In genomic region chr22:45335021-45335818, GRCh38 we compare ENCODE assay signal across 12 cellular contexts. TPM values are rescaled to one million over a fixed set of nuclear protein-coding genes. Genes with fewer than 3 reads are reported as not detected.
DNase-seq lines count a peak whose midpoint lies in the region; ATAC-seq and TF ChIP-seq lines count a peak whose summit lies in the region.
"Had no signal": no experiment of that assay in that cellular context is flagged by ENCODE, and none has a peak within 500 bp of the region (broad histone marks: within the 10 kb centered on the region; RNA-seq: fewer than 3 reads in every experiment).

No MANE protein-coding gene starts in this region.

- DNase-seq in LNCaP clone FGC (ENCODE audit: low read depth) (peak; percentile 85), brain microvascular endothelial cell (no peak), islet precursor cell (peak; percentile 83), testis (peak; percentile 50), immature natural killer cell (no peak)
- DNase-seq in effector CD8-positive, alpha-beta T cell (lab: John Stamatoyannopoulos, UW) = no peak
- DNase-seq: activated CD4-positive, alpha-beta T cell treated with anti-CD3 and anti-CD28 coated beads, Interleukin-2, amount 10 ng/mL, durations not matched to agents 24 days and 14 days; NCI-H187 treated with DMSO at 0.1 percent for 48 hours; SJCRH30; stimulated activated CD4-positive, alpha-beta T cell treated with anti-CD3 and anti-CD28 coated beads, Interleukin-15, amount 100 ng/mL, for 24 hours; stimulated activated naive CD8-positive, alpha-beta T cell treated with anti-CD3 and anti-CD28 coated beads, Interleukin-15, Interleukin-2, amounts not matched to agents 100 U/mL and 50 U/mL, for 24 hours had no signal

- peaks cover 11 to 14% of the 10 kb centered on the region in 2 donors for H3K4me1 Mint-ChIP-seq in immature natural killer cell
- H3K4me1 Mint-ChIP-seq: activated CD4-positive, alpha-beta T cell treated with anti-CD3 and anti-CD28 coated beads, Interleukin-2, amount 10 ng/mL, durations not matched to agents 24 days and 14 days had no signal

- WGBS in testis, 2 donors = 57 to 75% methylated on average over 24 to 26 of the region's 26 CpGs

- TF ChIP-seq POLR2A in testis (IDR thresholded peaks at IDR 0.05) = no peak

- H3K27ac ChIP-seq in brain microvascular endothelial cell (no peak overlapping the region), testis (no peak overlapping the region)
- H3K27ac ChIP-seq: SJCRH30 had no signal

- peaks cover 31 to 58% (median 48%) of the 10 kb centered on the region in 3 donors for H3K36me3 Mint-ChIP-seq in immature natural killer cell

- H3K9me3 Mint-ChIP-seq in immature natural killer cell = no peaks in the 10 kb centered on the region
- H3K9me3 Mint-ChIP-seq: activated CD4-positive, alpha-beta T cell treated with anti-CD3 and anti-CD28 coated beads, Interleukin-2, amount 10 ng/mL, durations not matched to agents 24 days and 14 days had no signal

- peaks cover 15% of the 10 kb centered on the region for H3K4me1 ChIP-seq in testis
- H3K4me1 ChIP-seq: SJCRH30 had no signal

- in situ Hi-C loops in brain microvascular endothelial cell (cut with HindIII; ENCODE audit: low pct_ligation_motif_present, low sequenced_read_pairs) = no loop called here

- no peak overlapping the region for H3K4me3 ChIP-seq in LNCaP clone FGC (ENCODE audit: low read depth, low read length)
- no peak overlapping the region for H3K4me3 ChIP-seq in brain microvascular endothelial cell (ENCODE audit: low read depth, low read length)
- H3K4me3 ChIP-seq in testis = no peak overlapping the region
- H3K4me3 ChIP-seq: SJCRH30 had no signal

- H3K27ac Mint-ChIP-seq in immature natural killer cell = peak overlapping the region in 1 of 6 donors; percentile 11
- H3K27ac Mint-ChIP-seq: activated CD4-positive, alpha-beta T cell treated with anti-CD3 and anti-CD28 coated beads, Interleukin-2, amount 10 ng/mL, durations not matched to agents 24 days and 14 days had no signal

- no peaks in the 10 kb centered on the region for H3K9me3 ChIP-seq in testis
- H3K9me3 ChIP-seq: SJCRH30 had no signal

- H3K36me3 ChIP-seq in brain microvascular endothelial cell (replicated peaks) = peaks cover 16% of the 10 kb centered on the region
- H3K36me3 ChIP-seq in testis (ENCODE audit: low read depth, missing control alignments) = peaks cover 5% of the 10 kb centered on the region
- H3K36me3 ChIP-seq: SJCRH30 had no signal

- no peak for ATAC-seq in HG03280 (IDR thresholded peaks at IDR 0.05; ENCODE audit: unreplicated experiment)
- ATAC-seq: stimulated activated naive CD8-positive, alpha-beta T cell treated with anti-CD3 and anti-CD28 coated beads, Interleukin-15, Interleukin-2, amounts not matched to agents 100 U/mL and 50 U/mL, for 24 hours had no signal

- intact Hi-C loops in testis (cut with DNase I; ENCODE audit: low total_unique reads) = no loop called here

- peak; percentile 49 for TF ChIP-seq CTCF in LNCaP clone FGC (IDR thresholded peaks at IDR 0.05; ENCODE audit: control insufficient read depth, extremely low read depth, insufficient read depth)
- peak; percentile 28 for TF ChIP-seq CTCF in brain microvascular endothelial cell (IDR thresholded peaks at IDR 0.05; ENCODE audit: low read depth, low read length, missing control alignments)
- TF ChIP-seq CTCF in testis (IDR thresholded peaks at IDR 0.05) = peak in 1 of 3 experiments; percentile 30

- no peaks in the 10 kb centered on the region for H3K27me3 ChIP-seq in brain microvascular endothelial cell (replicated peaks)
- no peaks in the 10 kb centered on the region for H3K27me3 ChIP-seq in testis
- H3K27me3 ChIP-seq: SJCRH30 had no signal

- H3K27me3 Mint-ChIP-seq in immature natural killer cell (ENCODE audit: low read depth in 3 of 3) = peaks cover 0 to 3% (median 2%) of the 10 kb centered on the region in 3 donors
- H3K27me3 Mint-ChIP-seq: activated CD4-positive, alpha-beta T cell treated with anti-CD3 and anti-CD28 coated beads, Interleukin-2, amount 10 ng/mL, durations not matched to agents 24 days and 14 days had no signal

- no peak overlapping the region for H3K4me3 Mint-ChIP-seq in immature natural killer cell
- H3K4me3 Mint-ChIP-seq: activated CD4-positive, alpha-beta T cell treated with anti-CD3 and anti-CD28 coated beads, Interleukin-2, amount 10 ng/mL, durations not matched to agents 24 days and 14 days had no signal

RNA-seq across cellular contexts. Expression of gene FAM118A, which starts 25.5 kb away (rescaled TPM):
- 100 to 1,000 TPM in 1 of 2 donors, 10 to 100 TPM in 1; 80.2 to 104 TPM for total RNA-seq in testis
- polyA plus RNA-seq in testis (ENCODE audit: insufficient read depth, low read depth, low replicate concordance) (70.8 TPM), immature natural killer cell (10 to 100 TPM; 10.6 to 33.9 (median 14.7) TPM)

RNA-seq across cellular contexts. Expression of gene UPK3A, which starts 50.5 kb away (rescaled TPM):
- total RNA-seq in testis = not detected
- polyA plus RNA-seq in testis (ENCODE audit: insufficient read depth, low read depth, low replicate concordance) (not detected), immature natural killer cell (1 to 10 TPM in 2 of 3 donors, not detected in 1; 2.7 to 6.4 TPM)
- total RNA-seq: activated CD4-positive, alpha-beta T cell treated with anti-CD3 and anti-CD28 coated beads, Interleukin-2, amount 10 ng/mL, durations not matched to agents 24 days and 14 days; SJCRH30 had no signal

Comparison
In these comparisons a context has a peak if more than half of its experiments do, and no peak if none do; other contexts are left out.
1. DNase-seq: peak in LNCaP clone FGC (single experiment), islet precursor cell (single experiment) and testis (single experiment); none in brain microvascular endothelial cell (single experiment), immature natural killer cell (0 of 3) and effector CD8-positive, alpha-beta T cell (single experiment).